ENCODE assay signal across 32 cellular contexts in the genomic region with DNA sequence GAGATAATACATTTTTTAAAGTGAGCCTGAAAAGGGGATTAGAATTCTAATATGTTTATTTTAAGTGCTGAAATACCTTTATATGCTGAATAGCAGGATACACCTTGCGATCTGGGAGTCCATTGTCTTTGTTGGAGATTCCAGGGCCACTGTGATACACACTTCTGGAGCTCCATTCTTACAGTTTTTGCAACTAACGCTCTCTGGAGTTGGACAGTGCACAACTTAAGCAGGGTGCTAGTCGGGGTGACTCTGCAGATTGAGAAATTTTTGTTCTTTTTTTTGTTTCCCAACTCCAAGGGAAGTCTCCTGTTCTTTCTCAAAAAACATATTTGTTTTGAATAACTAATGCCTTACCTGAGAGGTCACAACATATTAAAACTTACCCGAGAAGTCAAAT. TPM values are rescaled to one million over a fixed set of nuclear protein-coding genes. Genes with fewer than 3 reads are reported as not detected.
"Had no signal": no experiment of that assay in that cellular context is flagged by ENCODE, and none has a peak within 500 bp of the region (broad histone marks: within the 10 kb centered on the region; RNA-seq: fewer than 3 reads in every experiment).

No MANE protein-coding gene starts in this region.

- H3K9me3 Mint-ChIP-seq: dendritic cell treated with granulocyte-macrophage colony-stimulating factor and Interleukin-4, amounts not matched to agents 40 ng/mL and 50 ng/mL, for 4 days; effector memory CD8-positive, alpha-beta T cell; endodermal cell had no signal

- H3K27ac ChIP-seq: colonic mucosa, coronary artery, dorsolateral prefrontal cortex, epithelial cell of prostate, esophagus muscularis mucosa, esophagus squamous epithelium, foreskin keratinocyte, gastrocnemius medialis, gastroesophageal sphincter, heart left ventricle, heart right ventricle had no signal

- H3K4me3 ChIP-seq: colonic mucosa, coronary artery, dorsolateral prefrontal cortex, esophagus muscularis mucosa, esophagus squamous epithelium, gastrocnemius medialis, gastroesophageal sphincter, heart left ventricle, heart right ventricle had no signal

- FAIRE-seq: colon, endothelial cell of umbilical vein, frontal cortex had no signal

- DNase-seq: colonic mucosa; cortex of kidney; dermis blood vessel endothelial cell; dorsolateral prefrontal cortex; effector CD4-positive, alpha-beta T cell; effector CD8-positive, alpha-beta T cell; effector memory CD4-positive, alpha-beta T cell; effector memory CD8-positive, alpha-beta T cell; endodermal cell; erythroblast; esophagus squamous epithelium; foreskin fibroblast; foreskin keratinocyte; foreskin melanocyte; gastrocnemius medialis; glutamatergic neuron; head of caudate nucleus; heart left ventricle; heart right ventricle had no signal

- H3K4me1 ChIP-seq: colonic mucosa, esophagus squamous epithelium, foreskin keratinocyte, gastrocnemius medialis, gastroesophageal sphincter had no signal

- H3K27ac Mint-ChIP-seq: dendritic cell treated with granulocyte-macrophage colony-stimulating factor and Interleukin-4, amounts not matched to agents 40 ng/mL and 50 ng/mL, for 4 days; effector memory CD8-positive, alpha-beta T cell; endodermal cell had no signal

- H3K27me3 ChIP-seq: colonic mucosa, esophagus squamous epithelium, gastrocnemius medialis had no signal

- H3K4me1 Mint-ChIP-seq: endodermal cell had no signal

- H3K36me3 ChIP-seq: colonic mucosa, esophagus muscularis mucosa, esophagus squamous epithelium, gastrocnemius medialis, gastroesophageal sphincter, heart left ventricle, heart right ventricle had no signal

- ATAC-seq: effector memory CD8-positive, alpha-beta T cell; esophagus mucosa; foreskin keratinocyte; gastrocnemius medialis; gastroesophageal sphincter; heart left ventricle; heart right ventricle had no signal

- H3K9me3 ChIP-seq: colonic mucosa, esophagus muscularis mucosa, esophagus squamous epithelium, gastrocnemius medialis, gastroesophageal sphincter, heart left ventricle, heart right ventricle had no signal

- H3K4me3 Mint-ChIP-seq: dendritic cell treated with granulocyte-macrophage colony-stimulating factor and Interleukin-4, amounts not matched to agents 40 ng/mL and 50 ng/mL, for 4 days; effector memory CD8-positive, alpha-beta T cell; endodermal cell had no signal

RNA-seq across cellular contexts. Expression of a gene that starts 23.7 kb away (rescaled TPM):
- total RNA-seq: dermis blood vessel endothelial cell, dermis microvascular lymphatic vessel endothelial cell, epithelial cell of proximal tubule, esophagus muscularis mucosa, foreskin keratinocyte, gastrocnemius medialis, glomerular endothelial cell had no signal
- polyA plus RNA-seq: endothelial cell of umbilical vein, fibroblast of lung, foreskin keratinocyte had no signal
